Comparison of ENCODE assay signal across 11 cellular contexts in the genomic region with DNA sequence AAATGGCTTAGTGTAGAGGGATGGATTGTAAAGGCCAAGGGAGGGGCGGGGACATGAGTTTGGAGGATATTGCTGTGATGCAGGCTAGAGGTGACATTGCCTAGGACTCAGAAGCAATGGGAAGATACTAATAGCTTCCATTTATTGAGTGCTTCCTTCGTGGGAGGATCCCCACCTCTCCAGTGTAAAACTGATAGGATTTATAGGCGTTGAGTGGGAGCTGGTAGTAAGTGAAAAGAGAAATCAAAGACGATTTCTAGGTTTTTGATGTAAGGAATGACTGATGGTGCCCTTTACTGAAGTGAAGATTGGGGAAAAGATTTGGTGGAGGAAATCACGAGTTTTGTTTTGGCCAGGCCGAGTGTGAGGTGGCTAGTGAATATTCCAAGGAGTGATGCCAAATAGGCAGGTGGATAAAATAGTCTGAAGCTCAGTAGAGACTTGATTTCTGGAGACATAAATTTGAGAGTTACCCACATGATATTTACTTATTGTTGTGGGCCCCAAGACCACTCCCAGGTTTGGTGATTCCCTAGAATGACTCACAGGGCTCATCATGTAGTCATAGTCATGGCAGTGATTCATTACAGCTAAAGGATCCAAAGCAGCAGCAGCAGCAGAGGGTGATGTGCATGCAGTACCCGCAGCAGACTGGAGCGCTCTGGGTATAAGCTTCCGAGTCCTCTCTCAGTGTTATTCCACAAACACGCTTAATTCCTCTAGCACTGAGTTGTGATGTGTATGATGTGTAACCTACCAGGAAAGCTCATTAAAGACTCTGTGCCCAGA.
DNase-seq lines count a peak whose midpoint lies in the region; ATAC-seq and TF ChIP-seq lines count a peak whose summit lies in the region.
"Had no signal": no experiment of that assay in that cellular context is flagged by ENCODE, and none has a peak within 500 bp of the region (broad histone marks: within the 10 kb centered on the region; RNA-seq: fewer than 3 reads in every experiment).

No MANE protein-coding gene starts in this region.

- TF ChIP-seq CTCF in foreskin fibroblast (IDR thresholded peaks at IDR 0.05; ENCODE audit: low read depth, low read length) (no peak), GM13977 (IDR thresholded peaks at IDR 0.05; ENCODE audit: extremely low read depth, insufficient read depth, missing control alignments) (no peak)

- peaks cover 96% of the 10 kb centered on the region for H3K36me3 Mint-ChIP-seq in activated T-cell treated with anti-CD3 and anti-CD28 coated beads, Interleukin-2, amount 50 U/mL, for 24 hours (ENCODE audit: low read depth)

- peak; percentile 48 for DNase-seq in activated CD4-positive, alpha-beta T cell treated with anti-CD3 and anti-CD28 coated beads for 48 hours
- no peak for DNase-seq in activated CD4-positive, alpha-beta T cell treated with anti-CD3 and anti-CD28 coated beads, Interleukin-2, amount 50 U/mL, for 1 hour
- DNase-seq in activated T-cell treated with anti-CD3 and anti-CD28 coated beads, Interleukin-2, amount 50 U/mL, for 24 hours = no peak
- DNase-seq in foreskin fibroblast (peak; percentile 71 to 86), NCI-H1694 (lab: John Stamatoyannopoulos, UW) (no peak), GM13977 (ENCODE audit: low spot score) (no peak)
- peak; percentile 35 for DNase-seq in stimulated activated CD8-positive, alpha-beta memory T cell treated with anti-CD3 and anti-CD28 coated beads, Interleukin-4, amount 100 ng/mL, for 48 hours
- DNase-seq: NCI-H345, WERI-Rb-1 had no signal

- H3K9me3 Mint-ChIP-seq in activated T-cell treated with anti-CD3 and anti-CD28 coated beads, Interleukin-2, amount 50 U/mL, for 24 hours = no peaks in the 10 kb centered on the region

- no peak for ATAC-seq in HG02571 (IDR thresholded peaks at IDR 0.05; ENCODE audit: unreplicated experiment)

- H3K27ac Mint-ChIP-seq in activated T-cell treated with anti-CD3 and anti-CD28 coated beads, Interleukin-2, amount 50 U/mL, for 24 hours = peak overlapping the region; percentile 74

- H3K4me3 Mint-ChIP-seq in activated T-cell treated with anti-CD3 and anti-CD28 coated beads, Interleukin-2, amount 50 U/mL, for 24 hours = no peak overlapping the region

- H3K27me3 Mint-ChIP-seq in activated T-cell treated with anti-CD3 and anti-CD28 coated beads, Interleukin-2, amount 50 U/mL, for 24 hours = no peaks in the 10 kb centered on the region

- H3K4me1 Mint-ChIP-seq in activated T-cell treated with anti-CD3 and anti-CD28 coated beads, Interleukin-2, amount 50 U/mL, for 24 hours (ENCODE audit: low read depth) = peaks cover 63% of the 10 kb centered on the region

- no peak overlapping the region for H3K4me3 ChIP-seq in foreskin fibroblast (ENCODE audit: low read depth in 1 of 2, low read length in 2 of 2)
- H3K4me3 ChIP-seq: BLaER1 had no signal

- in situ Hi-C loops in GM13977 (cut with MboI; ENCODE audit: low pct_unique_long_range_greater_than_20kb, low sequenced_read_pairs, unreplicated experiment) = no loop called here

Comparison
In these comparisons a context has a peak if more than half of its experiments do, and no peak if none do; other contexts are left out.
1. DNase-seq: peak in activated CD4-positive, alpha-beta T cell treated with anti-CD3 and anti-CD28 coated beads for 48 hours (single experiment), foreskin fibroblast (2 of 2) and stimulated activated CD8-positive, alpha-beta memory T cell treated with anti-CD3 and anti-CD28 coated beads, Interleukin-4, amount 100 ng/mL, for 48 hours (single experiment); none in activated CD4-positive, alpha-beta T cell treated with anti-CD3 and anti-CD28 coated beads, Interleukin-2, amount 50 U/mL, for 1 hour (single experiment), activated T-cell treated with anti-CD3 and anti-CD28 coated beads, Interleukin-2, amount 50 U/mL, for 24 hours (single experiment), NCI-H1694 (single experiment) and GM13977 (single experiment).